ENCODE assay signal across 7 cellular contexts in genomic region chr1:93349231-93350135, GRCh38. TPM values are rescaled to one million over a fixed set of nuclear protein-coding genes. Genes with fewer than 3 reads are reported as not detected.
DNase-seq lines count a peak whose midpoint lies in the region; ATAC-seq, FAIRE-seq and TF ChIP-seq lines count a peak whose summit lies in the region.

No MANE protein-coding gene starts in this region.

- no peak overlapping the region for H2BK120ac ChIP-seq in H1 (replicated peaks; ENCODE audit: low read depth, low read length)

- ATAC-seq in GM18861 (IDR thresholded peaks at IDR 0.05; ENCODE audit: unreplicated experiment): no peak

- H2AFZ ChIP-seq in H1 (ENCODE audit: low read length): no peak overlapping the region

- no peak for TF ChIP-seq POLR2A in H1 (IDR thresholded peaks at IDR 0.05; ENCODE audit: control extremely low read depth in 1 of 2, low read depth in 2 of 2, low read length in 2 of 2)

- no peaks in the 10 kb centered on the region for H3K4me1 ChIP-seq in H1 (replicated peaks in 1 of 4; ENCODE audit: control insufficient read depth in 3 of 4, insufficient read depth in 4 of 4, low read length in 3 of 4)

- no peak overlapping the region for H2BK12ac ChIP-seq in H1 (ENCODE audit: low read depth, low read length)

- no peak overlapping the region for H2BK20ac ChIP-seq in H1 (ENCODE audit: low read length)

- H3K23me2 ChIP-seq in H1 (ENCODE audit: low read depth, low read length): peaks cover 6% of the 10 kb centered on the region

- H4K8ac ChIP-seq in H1 (ENCODE audit: extremely low read depth, insufficient read depth, low read length): no peak overlapping the region

- DNase-seq in GM19239 (ENCODE audit: insufficient read length, low spot score): no peak
- peak; percentile 48 for DNase-seq in OCI-M1 (lab: John Stamatoyannopoulos, UW)
- no peak for DNase-seq in H1 (ENCODE audit: low read depth in 1 of 2, low spot score in 2 of 2)
- peak; percentile 49 for DNase-seq in renal cortical epithelial cell (ENCODE audit: low read depth)
- DNase-seq in stimulated activated CD4-positive, alpha-beta T cell treated with anti-CD3 and anti-CD28 coated beads, Interleukin-4, amount 100 ng/mL, for 1 hour: no peak
- DNase-seq in amygdala (lab: John Stamatoyannopoulos, UW): no peak

- CTCF ChIA-PET in H1 (lab: Charles Lee; ENCODE audit: partially characterized antibody): interaction anchor here (0.9 kb wide), 1 partner anchor 12 kb away, joined by 3 read pairs; no protein-coding TSS in a partner anchor

- H3K79me2 ChIP-seq in H1 (ENCODE audit: control insufficient read depth in 1 of 2, insufficient read depth in 2 of 2, low read length in 2 of 2): peaks cover 29 to 83% of the 10 kb centered on the region in 2 experiments

- H3K9ac ChIP-seq in H1 (replicated peaks in 1 of 4; ENCODE audit: extremely low read depth in 1 of 4, low read depth in 3 of 4, low read length in 3 of 4): no peak overlapping the region; a peak in 1 of 7 replicates

- no peak overlapping the region for H2BK5ac ChIP-seq in H1 (ENCODE audit: low read depth, low read length)

- no peak overlapping the region for H2BK15ac ChIP-seq in H1 (ENCODE audit: low read length)

- no peak overlapping the region for H3K56ac ChIP-seq in H1 (replicated peaks; ENCODE audit: insufficient read length, low read depth, low read length)

- no peaks in the 10 kb centered on the region for H3K27me3 ChIP-seq in H1 (replicated peaks in 1 of 4; ENCODE audit: control insufficient read depth in 3 of 4, extremely low read depth in 1 of 4, insufficient read depth in 3 of 4, low read length in 3 of 4)

- H3K14ac ChIP-seq in H1 (ENCODE audit: insufficient read length): no peak overlapping the region

- H3K36me3 ChIP-seq in H1 (ENCODE audit: control insufficient read depth in 2 of 4, insufficient read depth in 4 of 4, low read length in 3 of 4): peaks cover 0 to 24% (median under 1%) of the 10 kb centered on the region in 4 experiments; a peak in 3 of 8 replicates

- H4K91ac ChIP-seq in H1 (replicated peaks; ENCODE audit: insufficient read length, low read length): no peak overlapping the region

- POLR2A ChIA-PET in H1 (lab: Charles Lee; ENCODE audit: partially characterized antibody): no interaction called here

- no peaks in the 10 kb centered on the region for H3K9me3 ChIP-seq in H1 (ENCODE audit: insufficient read depth in 2 of 2, low read depth in 1 of 2, low read length in 1 of 2)

- no peak for TF ChIP-seq CTCF in H1 (IDR thresholded peaks at IDR 0.05; ENCODE audit: control extremely low read depth in 1 of 3, insufficient read depth in 1 of 3, low read depth in 1 of 3, low read length in 3 of 3)

- no peak for TF ChIP-seq RAD21 in H1 (IDR thresholded peaks at IDR 0.05 in 1 of 2, conservative IDR thresholded peaks at IDR 0.05 in 1 of 2; ENCODE audit: low read depth in 2 of 2, low read length in 2 of 2)

- H3K4me2 ChIP-seq in H1 (ENCODE audit: insufficient read depth in 1 of 2, low read depth in 2 of 2, low read length in 2 of 2): peak overlapping the region; percentile 93 to 97; a peak in 3 of 4 replicates

- TF ChIP-seq EP300 in H1 (IDR thresholded peaks at IDR 0.05; ENCODE audit: borderline replicate concordance in 1 of 2, low read depth in 2 of 2, low read length in 2 of 2): no peak

- H3K18ac ChIP-seq in H1 (ENCODE audit: extremely low read depth, low read length): no peak overlapping the region

- H2AK5ac ChIP-seq in H1 (ENCODE audit: low read depth, low read length): no peak overlapping the region

- FAIRE-seq in GM19239 (lab: Jason Lieb, UNC) (peak; percentile 81), H1 (lab: Jason Lieb, UNC) (no peak)

- H3K4me3 ChIP-seq in H1 (ENCODE audit: extremely low read depth in 1 of 4, insufficient read depth in 2 of 4, low read depth in 3 of 4, low read length in 4 of 4): peak overlapping the region in 2 of 4 experiments; percentile 44 to 88; a peak in 3 of 8 replicates

- no peak overlapping the region for H3K27ac ChIP-seq in H1 (ENCODE audit: low read depth, low read length)

- no peak overlapping the region for H3K23ac ChIP-seq in H1 (ENCODE audit: insufficient read length)

- 86% methylated on average over 7 of the region's 7 CpGs; no CpG with 5 or more reads in 1 of the 2 experiments for WGBS in H1 (ENCODE audit: extremely low coverage in 1 of 2, insufficient coverage in 1 of 2, insufficient read length in 1 of 2, insufficient replicate concordance in 2 of 2, low coverage in 1 of 2, low lambda C conversion rate in 2 of 2, missing lambda C conversion rate in 1 of 2), 2 experiments

- 0 out of 2 replicates have a peak, but pooled peaks cover 3% of the 10 kb centered on the region for H3K79me1 ChIP-seq in H1 (ENCODE audit: low read depth, low read length)

- H4K5ac ChIP-seq in H1 (ENCODE audit: insufficient read length, low read depth, low read length): no peak overlapping the region

- H4K20me1 ChIP-seq in H1 (replicated peaks in 1 of 2; ENCODE audit: control insufficient read depth in 1 of 2, insufficient read depth in 2 of 2, low read length in 2 of 2): peaks cover 4 to 5% of the 10 kb centered on the region in 2 experiments

- no peak overlapping the region for H3K4ac ChIP-seq in H1 (replicated peaks; ENCODE audit: insufficient read length, low read depth, low read length)

TF ChIP-seq in H1, 55 proteins besides CTCF, POLR2A, EP300 and RAD21:
- TF ChIP-seq POLR2AphosphoS5 (IDR thresholded peaks at IDR 0.05; ENCODE audit: low read depth, low read length): no peak
- no peak for TF ChIP-seq EZH2 (IDR thresholded peaks at IDR 0.05; ENCODE audit: low read depth, low read length, severe bottlenecking)
- TF ChIP-seq GABPA (IDR thresholded peaks at IDR 0.05; ENCODE audit: borderline replicate concordance, insufficient read depth, low read length): no peak
- no peak for TF ChIP-seq RNF2 (IDR thresholded peaks at IDR 0.05; ENCODE audit: borderline replicate concordance, low read depth, low read length, missing control alignments, poor library complexity, severe bottlenecking)
- TF ChIP-seq TAF7 (optimal IDR thresholded peaks at IDR 0.05; ENCODE audit: borderline replicate concordance, low read depth, low read length): no peak
- no peak for TF ChIP-seq CREB1 (IDR thresholded peaks at IDR 0.05)

RNA-seq across cellular contexts. Expression of gene DR1, which starts 3.8 kb away (rescaled TPM):
- total RNA-seq in H1 (2021; fragmentation: NEBNext Ultra II Directional; extraction: Animal tissue kit (Norgen Biotek cat#: 25700)): 60.0 and 62.3 TPM in 2 replicates
- polyA plus RNA-seq in H1 (2011; rRNA removed): 8.6 and 13.1 TPM in 2 replicates
- 14.9 TPM for polyA plus RNA-seq in H1 (2011; cell fraction: cytosol; rRNA removed)
- 9.1 TPM for polyA plus RNA-seq in H1 (2011; cell fraction: nucleus; rRNA removed)
- 27.0 to 38.9 TPM (median 29.6 TPM) in 4 replicates for polyA plus RNA-seq in H1 (2012, experiment 1 of 2)
- polyA plus RNA-seq in H1 (2012, experiment 2 of 2): 18.6 TPM
- polyA plus RNA-seq in H1 (2013, experiment 1 of 2): 24.0 TPM
- 24.4 TPM for polyA plus RNA-seq in H1 (2013, experiment 2 of 2)
- polyA minus RNA-seq in H1 (2011; rRNA and poly(A)+ RNA removed): 28.8 and 28.9 TPM in 2 replicates
- polyA minus RNA-seq in H1 (2011; cell fraction: cytosol; rRNA and poly(A)+ RNA removed): 42.9 TPM
- 27.2 TPM for polyA minus RNA-seq in H1 (2011; cell fraction: nucleus; rRNA and poly(A)+ RNA removed)
- 37.7 and 46.6 TPM in 2 replicates for total RNA-seq in renal cortical epithelial cell

Comparison
In these comparisons a context has a peak if more than half of its experiments do, and no peak if none do; other contexts are left out.
1. DNase-seq: peak in OCI-M1 (single experiment) and renal cortical epithelial cell (single experiment); none in GM19239 (single experiment), H1 (0 of 2), stimulated activated CD4-positive, alpha-beta T cell treated with anti-CD3 and anti-CD28 coated beads, Interleukin-4, amount 100 ng/mL, for 1 hour (single experiment) and amygdala (0 of 56).